ENCODE assay signal across 8 cellular contexts in genomic region chr12:108689314-108690190, GRCh38. TPM values are rescaled to one million over a fixed set of nuclear protein-coding genes. Genes with fewer than 3 reads are reported as not detected.
DNase-seq lines count a peak whose midpoint lies in the region; ATAC-seq and TF ChIP-seq lines count a peak whose summit lies in the region.

No MANE protein-coding gene starts in this region.

- no peaks in the 10 kb centered on the region for H3K9me3 Mint-ChIP-seq in mesothelial cell of epicardium

- no peak for ATAC-seq in HG02642 (IDR thresholded peaks at IDR 0.05; ENCODE audit: poor library complexity, unreplicated experiment)

- TF ChIP-seq POLR2A in thyroid gland (IDR thresholded peaks at IDR 0.05), result no peak

- H3K27ac Mint-ChIP-seq in mesothelial cell of epicardium, result peak overlapping the region; percentile 94

- H3K27me3 ChIP-seq in thyroid gland, result no peaks in the 10 kb centered on the region

- H3K36me3 Mint-ChIP-seq in mesothelial cell of epicardium, result no peaks in the 10 kb centered on the region

- H3K36me3 ChIP-seq in thyroid gland, result no peaks in the 10 kb centered on the region

- intact Hi-C loops in thyroid gland (cut with DNase I), result no loop called here

- no peaks in the 10 kb centered on the region for H3K27me3 Mint-ChIP-seq in mesothelial cell of epicardium (ENCODE audit: low read depth)

- TF ChIP-seq CTCF in cardiac fibroblast (IDR thresholded peaks at IDR 0.05; ENCODE audit: low read depth, low read length), result no peak
- TF ChIP-seq CTCF in mesothelial cell of epicardium (IDR thresholded peaks at IDR 0.05; ENCODE audit: unreplicated experiment), result no peak
- no peak for TF ChIP-seq CTCF in thyroid gland (IDR thresholded peaks at IDR 0.05)

- WGBS in thyroid gland, 2 donors, result 57 to 60% methylated on average over 7 of the region's 7 CpGs

- no peak overlapping the region for H3K4me3 ChIP-seq in cardiac fibroblast (replicated peaks in 1 of 2; ENCODE audit: low read depth in 2 of 2, low read length in 2 of 2)
- H3K4me3 ChIP-seq in thyroid gland (replicated peaks in 1 of 3), result no peak overlapping the region

- peak overlapping the region; percentile 89 to 99 (median 94) for H3K27ac ChIP-seq in thyroid gland

- H3K4me1 ChIP-seq in thyroid gland, result peaks cover 38 to 65% of the 10 kb centered on the region in 2 donors

- DNase-seq in stimulated activated CD4-positive, alpha-beta T cell treated with anti-CD3 and anti-CD28 coated beads, Interleukin-15, amount 100 ng/mL, for 24 hours, result peak; percentile 60
- no peak for DNase-seq in stimulated activated CD4-positive, alpha-beta T cell treated with anti-CD3 and anti-CD28 coated beads, Interleukin-12 subunit alpha, Interleukin-12 subunit beta, amount 100 ng/mL, for 4 hours
- DNase-seq in SHP77 (lab: John Stamatoyannopoulos, UW) (peak; percentile 28 to 29), cardiac fibroblast (ENCODE audit: low read depth in 2 of 2) (peak; percentile 64 to 65), mesothelial cell of epicardium (ENCODE audit: low spot score in 2 of 2, unreplicated experiment in 2 of 2) (no peak), thyroid gland (no peak), retina (no peak)

- peaks cover 63% of the 10 kb centered on the region for H3K4me1 Mint-ChIP-seq in mesothelial cell of epicardium

- H3K4me3 Mint-ChIP-seq in mesothelial cell of epicardium, result no peak overlapping the region

- no peaks in the 10 kb centered on the region for H3K9me3 ChIP-seq in thyroid gland

RNA-seq across cellular contexts. Expression of gene CORO1C, which starts 41.8 kb away (rescaled TPM):
- total RNA-seq in mesothelial cell of epicardium (61.8 to 65.3 TPM (median 64.8 TPM) in 3 replicates), thyroid gland (10 to 100 TPM; 22.0 to 63.6 (median 30.1) TPM)

RNA-seq across cellular contexts. Expression of gene SELPLG, which starts 55.9 kb away (rescaled TPM):
- total RNA-seq in mesothelial cell of epicardium, result 0.33 to 0.47 TPM in 2 of 3 replicates, not detected in the other
- total RNA-seq in thyroid gland, result 1 to 10 TPM; 2.1 to 6.0 (median 2.8) TPM

Comparison
In these comparisons a context has a peak if more than half of its experiments do, and no peak if none do; other contexts are left out.
1. DNase-seq: peak in stimulated activated CD4-positive, alpha-beta T cell treated with anti-CD3 and anti-CD28 coated beads, Interleukin-15, amount 100 ng/mL, for 24 hours (single experiment), SHP77 (2 of 2) and cardiac fibroblast (2 of 2); none in stimulated activated CD4-positive, alpha-beta T cell treated with anti-CD3 and anti-CD28 coated beads, Interleukin-12 subunit alpha, Interleukin-12 subunit beta, amount 100 ng/mL, for 4 hours (single experiment), mesothelial cell of epicardium (0 of 2), thyroid gland (0 of 2) and retina (single experiment).